8 cellular contexts compared by ENCODE assay signal in the genomic region with DNA sequence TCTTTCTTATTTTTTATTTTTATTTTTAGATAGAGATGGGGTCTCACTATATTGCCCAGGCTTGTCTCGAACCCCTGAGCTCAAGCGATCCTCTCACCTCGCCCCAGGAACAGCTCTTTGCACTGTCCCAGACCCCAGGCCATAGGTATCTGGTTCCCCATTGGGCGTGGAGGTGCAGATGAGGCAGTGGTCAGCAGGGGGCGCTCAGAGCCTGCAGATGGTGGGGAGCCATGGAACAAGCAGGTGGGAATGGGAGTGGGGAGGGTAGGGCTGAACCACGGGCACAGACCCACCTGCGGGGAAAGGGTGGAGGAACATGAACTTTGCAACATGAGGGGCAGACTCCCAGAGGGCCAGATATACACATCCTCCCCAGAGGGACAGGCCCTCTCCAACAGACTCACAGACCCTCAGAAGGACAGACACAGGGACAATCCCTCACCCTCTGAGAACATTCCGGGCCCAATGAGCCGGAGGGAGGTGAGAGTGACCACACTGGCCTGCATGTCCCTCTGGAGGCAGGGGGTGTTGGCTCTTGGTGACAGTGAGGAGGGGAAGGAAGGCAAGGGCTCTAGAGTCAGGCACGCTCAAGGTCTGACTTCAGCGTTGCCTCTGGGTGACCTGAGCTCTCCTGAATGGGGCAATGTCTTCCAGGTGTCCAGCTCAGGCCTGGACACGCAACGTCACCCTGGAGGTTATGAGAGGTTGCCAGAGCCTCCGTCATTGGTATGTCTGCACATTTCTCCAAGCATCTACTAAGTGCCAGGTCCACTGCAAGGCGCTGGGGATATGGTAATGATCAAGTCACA. TPM values are rescaled to one million over a fixed set of nuclear protein-coding genes. Genes with fewer than 3 reads are reported as not detected.
DNase-seq lines count a peak whose midpoint lies in the region; ATAC-seq and TF ChIP-seq lines count a peak whose summit lies in the region.

No MANE protein-coding gene starts in this region.

- peak; percentile 97 for TF ChIP-seq CTCF in RWPE2 (IDR thresholded peaks at IDR 0.05; ENCODE audit: poor library complexity, severe bottlenecking)
- TF ChIP-seq CTCF in upper lobe of right lung (IDR thresholded peaks at IDR 0.05): peak; percentile 92

- no peak overlapping the region for H4K8ac ChIP-seq in trophoblast cell (ENCODE audit: low read depth, low read length)

- no peak overlapping the region for H4K91ac ChIP-seq in trophoblast cell (ENCODE audit: low read depth, low read length)

- no peak overlapping the region for H2AK5ac ChIP-seq in trophoblast cell (ENCODE audit: low read length)

- no peak overlapping the region for H3K14ac ChIP-seq in trophoblast cell (ENCODE audit: low read length)

- DNase-seq in DMS53 (lab: John Stamatoyannopoulos, UW) (peak; percentile 90), RWPE2 (ENCODE audit: low spot score) (no peak), globus pallidus (ENCODE audit: low spot score) (peak; percentile 42), trophoblast cell (peak; percentile 96 to 97), upper lobe of right lung (peak; percentile 88)
- DNase-seq in activated naive CD4-positive, alpha-beta T cell (lab: John Stamatoyannopoulos, UW): peak; percentile 46 to 64 (median 52)

- H3K36me3 ChIP-seq in RWPE2 (ENCODE audit: low read depth) (no peaks in the 10 kb centered on the region), trophoblast cell (ENCODE audit: control insufficient read depth in 1 of 2, insufficient read depth in 2 of 2, low read length in 2 of 2) (no peaks in the 10 kb centered on the region), upper lobe of right lung (no peaks in the 10 kb centered on the region)

- H3K9me3 ChIP-seq in RWPE2 (ENCODE audit: severe bottlenecking): no peaks in the 10 kb centered on the region
- no peaks in the 10 kb centered on the region for H3K9me3 ChIP-seq in trophoblast cell (ENCODE audit: insufficient read depth, low read depth, low read length)
- no peaks in the 10 kb centered on the region for H3K9me3 ChIP-seq in upper lobe of right lung

- no peak for TF ChIP-seq EP300 in Ishikawa (IDR thresholded peaks at IDR 0.05; ENCODE audit: borderline replicate concordance)

- intact Hi-C loops in upper lobe of right lung (cut with DNase I): loop anchor here (5.0 kb wide), 2 partner anchors 55 to 170 kb away; no protein-coding TSS in a partner anchor

- H3K9ac ChIP-seq in trophoblast cell (ENCODE audit: low read length): no peak overlapping the region

- no peaks in the 10 kb centered on the region for H3K79me2 ChIP-seq in trophoblast cell (ENCODE audit: control insufficient read depth, insufficient read depth, low read length, poor library complexity)

- no CpG with 5 or more reads among the region's 15 CpGs for WGBS in trophoblast cell (ENCODE audit: extremely low coverage, insufficient coverage, insufficient read length)

- no peak overlapping the region for H3K4ac ChIP-seq in trophoblast cell (ENCODE audit: low read depth, low read length)

- H3K4me1 ChIP-seq in RWPE2 (ENCODE audit: insufficient read depth, poor library complexity, severe bottlenecking) (peaks cover 40% of the 10 kb centered on the region), trophoblast cell (ENCODE audit: control insufficient read depth in 1 of 2, insufficient read depth in 2 of 2, low read length in 2 of 2) (peaks cover 0 to 11% of the 10 kb centered on the region in 2 experiments), upper lobe of right lung (peaks cover 9% of the 10 kb centered on the region)

- TF ChIP-seq RAD21 in Ishikawa (IDR thresholded peaks at IDR 0.05; ENCODE audit: low read depth): peak; percentile 100

- peak; percentile 61 for ATAC-seq in RWPE2 (ENCODE audit: low read depth)
- ATAC-seq in upper lobe of right lung: peak; percentile 80
- ATAC-seq in GM18873 (IDR thresholded peaks at IDR 0.05; ENCODE audit: low FRiP score, unreplicated experiment): no peak

- H3K27ac ChIP-seq in RWPE2 (ENCODE audit: poor library complexity, severe bottlenecking) (peak overlapping the region; percentile 100), trophoblast cell (ENCODE audit: low read depth, low read length) (no peak overlapping the region), upper lobe of right lung (no peak overlapping the region)

- H2AFZ ChIP-seq in trophoblast cell (ENCODE audit: insufficient read depth, low read length, poor library complexity): no peak overlapping the region

- no peak overlapping the region for H2BK5ac ChIP-seq in trophoblast cell (ENCODE audit: low read depth, low read length, poor library complexity)

- H2BK120ac ChIP-seq in trophoblast cell (ENCODE audit: insufficient read depth, low read length, poor library complexity): no peak overlapping the region

- H3K79me1 ChIP-seq in trophoblast cell (ENCODE audit: low read length): peaks cover 11% of the 10 kb centered on the region

- H3K4me3 ChIP-seq in RWPE2 (ENCODE audit: severe bottlenecking): no peak overlapping the region
- H3K4me3 ChIP-seq in trophoblast cell (ENCODE audit: low read depth, low read length): no peak overlapping the region
- no peak overlapping the region for H3K4me3 ChIP-seq in upper lobe of right lung

- H3K18ac ChIP-seq in trophoblast cell (ENCODE audit: low read length): no peak overlapping the region

- H3K23ac ChIP-seq in trophoblast cell (ENCODE audit: low read length): no peak overlapping the region

- H2BK12ac ChIP-seq in trophoblast cell (ENCODE audit: low read length): peak overlapping the region; percentile 1

- no peaks in the 10 kb centered on the region for H3K27me3 ChIP-seq in RWPE2 (ENCODE audit: insufficient read depth, poor library complexity, severe bottlenecking)
- H3K27me3 ChIP-seq in trophoblast cell (ENCODE audit: insufficient read depth, low read length): no peaks in the 10 kb centered on the region
- peaks cover 4% of the 10 kb centered on the region for H3K27me3 ChIP-seq in upper lobe of right lung

- no peak overlapping the region for H3K4me2 ChIP-seq in trophoblast cell (ENCODE audit: low read length)

- no peak overlapping the region for H4K12ac ChIP-seq in trophoblast cell (ENCODE audit: low read depth, low read length)

TF ChIP-seq in Ishikawa, 13 proteins besides CTCF, POLR2A, EP300 and RAD21:
- peak; percentile 50; the same call in 1 of the 2 replicates for TF ChIP-seq TCF12 (IDR thresholded peaks at IDR 0.05; ENCODE audit: low read depth)
- TF ChIP-seq TAF1 (IDR thresholded peaks at IDR 0.05; ENCODE audit: low read depth): no peak
- TF ChIP-seq YY1 (IDR thresholded peaks at IDR 0.05; ENCODE audit: low read depth): peak; percentile 70; the same call in 1 of the 2 replicates
- TF ChIP-seq, protein P1, sequence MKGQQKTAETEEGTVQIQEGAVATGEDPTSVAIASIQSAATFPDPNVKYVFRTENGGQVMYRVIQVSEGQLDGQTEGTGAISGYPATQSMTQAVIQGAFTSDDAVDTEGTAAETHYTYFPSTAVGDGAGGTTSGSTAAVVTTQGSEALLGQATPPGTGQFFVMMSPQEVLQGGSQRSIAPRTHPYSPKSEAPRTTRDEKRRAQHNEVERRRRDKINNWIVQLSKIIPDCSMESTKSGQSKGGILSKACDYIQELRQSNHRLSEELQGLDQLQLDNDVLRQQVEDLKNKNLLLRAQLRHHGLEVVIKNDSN (IDR thresholded peaks at IDR 0.05): no peak
- peak; percentile 91; the same call in 1 of the 2 replicates for TF ChIP-seq ZBTB7A (IDR thresholded peaks at IDR 0.05; ENCODE audit: low read depth)

RNA-seq across cellular contexts. Expression of a gene that starts 34.9 kb away (rescaled TPM):
- polyA plus RNA-seq in trophoblast cell (2013): 26.3 and 28.8 TPM in 2 replicates
- 8.6 TPM for total RNA-seq in upper lobe of right lung
